In genomic region chr2:205850172-205850571, GRCh38 we compare ENCODE assay signal across 22 cellular contexts.
A peak's percentile ranks its signal among the peaks of the same experiment; 100 is the strongest.
DNase-seq lines count a peak whose midpoint lies in the region; ATAC-seq and TF ChIP-seq lines count a peak whose summit lies in the region.
"Had no signal": no experiment of that assay in that cellular context is flagged by ENCODE, and none has a peak within 500 bp of the region (broad histone marks: within the 10 kb centered on the region; RNA-seq: fewer than 3 reads in every experiment).

No MANE protein-coding gene starts in this region.

- H3K14ac ChIP-seq in trophoblast cell (ENCODE audit: low read length), result no peak overlapping the region

- no peak overlapping the region for H2AK5ac ChIP-seq in trophoblast cell (ENCODE audit: low read length)

- H3K18ac ChIP-seq in trophoblast cell (ENCODE audit: low read length), result no peak overlapping the region

- H3K79me1 ChIP-seq in trophoblast cell (ENCODE audit: low read length), result peaks cover 14% of the 10 kb centered on the region

- TF ChIP-seq CTCF in fibroblast of villous mesenchyme (IDR thresholded peaks at IDR 0.05; ENCODE audit: insufficient read depth, low read depth, low read length) (no peak), upper lobe of right lung (IDR thresholded peaks at IDR 0.05) (no peak), right lobe of liver (IDR thresholded peaks at IDR 0.05) (no peak)

- H3K4me3 ChIP-seq in fibroblast of villous mesenchyme (ENCODE audit: low read depth, low read length) (no peak overlapping the region), trophoblast cell (ENCODE audit: low read depth, low read length) (no peak overlapping the region), upper lobe of right lung (no peak overlapping the region), right lobe of liver (no peak overlapping the region)
- H3K4me3 ChIP-seq: A549; BLaER1 treated with 17β-estradiol and CSF1 and Interleukin-3, amounts not matched to agents 10 nM and 100 nM; GM23248 had no signal

- H3K9ac ChIP-seq in trophoblast cell (ENCODE audit: low read length), result no peak overlapping the region
- H3K9ac ChIP-seq: BLaER1 treated with 17β-estradiol and CSF1 and Interleukin-3, amounts not matched to agents 10 nM and 100 nM; GM23248 had no signal

- H3K9me3 ChIP-seq in trophoblast cell (ENCODE audit: insufficient read depth, low read depth, low read length) (no peaks in the 10 kb centered on the region), upper lobe of right lung (no peaks in the 10 kb centered on the region), right lobe of liver (no peaks in the 10 kb centered on the region)
- H3K9me3 ChIP-seq: A549, BE2C had no signal

- no peak overlapping the region for H3K23ac ChIP-seq in trophoblast cell (ENCODE audit: low read length)

- no peak overlapping the region for H2AFZ ChIP-seq in trophoblast cell (ENCODE audit: insufficient read depth, low read length, poor library complexity)
- H2AFZ ChIP-seq: GM23248 had no signal

- ATAC-seq in upper lobe of right lung (peak; percentile 9), HG03095 (IDR thresholded peaks at IDR 0.05; ENCODE audit: unreplicated experiment) (no peak), right lobe of liver (no peak)
- ATAC-seq: A549, HCT116 had no signal

- H3K27ac ChIP-seq in trophoblast cell (ENCODE audit: low read depth, low read length) (peak overlapping the region; percentile 63), upper lobe of right lung (no peak overlapping the region), right lobe of liver (no peak overlapping the region)
- H3K27ac ChIP-seq: 22Rv1; A549; BLaER1 treated with 17β-estradiol and CSF1 and Interleukin-3, amounts not matched to agents 10 nM and 100 nM; GM23248 had no signal

- TF ChIP-seq POLR2A in right lobe of liver (IDR thresholded peaks at IDR 0.05), result no peak

- H3K36me3 ChIP-seq in trophoblast cell (ENCODE audit: control insufficient read depth in 1 of 2, insufficient read depth in 2 of 2, low read length in 2 of 2) (no peaks in the 10 kb centered on the region), upper lobe of right lung (no peaks in the 10 kb centered on the region), right lobe of liver (no peaks in the 10 kb centered on the region)
- H3K36me3 ChIP-seq: BE2C; BLaER1 treated with 17β-estradiol and CSF1 and Interleukin-3, amounts not matched to agents 10 nM and 100 nM had no signal

- H3K4me2 ChIP-seq in trophoblast cell (ENCODE audit: low read length), result peak overlapping the region; percentile 38
- H3K4me2 ChIP-seq: A549; BLaER1 treated with 17β-estradiol and CSF1 and Interleukin-3, amounts not matched to agents 10 nM and 100 nM had no signal

- H3K4me1 ChIP-seq in trophoblast cell (ENCODE audit: control insufficient read depth in 1 of 2, insufficient read depth in 2 of 2, low read length in 2 of 2), result peaks cover 18 to 25% of the 10 kb centered on the region in 2 experiments
- no peaks in the 10 kb centered on the region for H3K4me1 ChIP-seq in upper lobe of right lung
- peaks cover 0 to 4% (median 0%) of the 10 kb centered on the region in 4 donors for H3K4me1 ChIP-seq in right lobe of liver
- H3K4me1 ChIP-seq: A549; BE2C; BLaER1 treated with 17β-estradiol and CSF1 and Interleukin-3, amounts not matched to agents 10 nM and 100 nM had no signal

- no peak overlapping the region for H3K4ac ChIP-seq in trophoblast cell (ENCODE audit: low read depth, low read length)

- H3K27me3 ChIP-seq in trophoblast cell (ENCODE audit: insufficient read depth, low read length) (no peaks in the 10 kb centered on the region), upper lobe of right lung (no peaks in the 10 kb centered on the region), right lobe of liver (no peaks in the 10 kb centered on the region)
- H3K27me3 ChIP-seq: BE2C; BLaER1 treated with 17β-estradiol and CSF1 and Interleukin-3, amounts not matched to agents 10 nM and 100 nM had no signal

- no CpG with 5 or more reads among the region's 6 CpGs for WGBS in trophoblast cell (ENCODE audit: extremely low coverage, insufficient coverage, insufficient read length)
- WGBS in right lobe of liver (ENCODE audit: insufficient coverage, low coverage, low lambda C conversion rate, missing lambda C conversion rate), result 67% methylated on average over 2 of the region's 6 CpGs

- peak overlapping the region; percentile 5 for H4K8ac ChIP-seq in trophoblast cell (ENCODE audit: low read depth, low read length)

- no peak overlapping the region for H4K12ac ChIP-seq in trophoblast cell (ENCODE audit: low read depth, low read length)

- peak overlapping the region; percentile 18 for H2BK5ac ChIP-seq in trophoblast cell (ENCODE audit: low read depth, low read length, poor library complexity)

- H3K79me2 ChIP-seq in trophoblast cell (ENCODE audit: control insufficient read depth, insufficient read depth, low read length, poor library complexity), result peaks cover 3% of the 10 kb centered on the region

- peak overlapping the region; percentile 68 for H2BK120ac ChIP-seq in trophoblast cell (ENCODE audit: insufficient read depth, low read length, poor library complexity)

- peak overlapping the region; percentile 39 for H2BK12ac ChIP-seq in trophoblast cell (ENCODE audit: low read length)

- intact Hi-C loops in upper lobe of right lung (cut with DNase I) (no loop called here), right lobe of liver (cut with DNase I) (no loop called here)

- H4K91ac ChIP-seq in trophoblast cell (ENCODE audit: low read depth, low read length), result no peak overlapping the region

- DNase-seq in ELF-1 (ENCODE audit: low read depth, low spot score), result peak; percentile 30
- peak; percentile 18 for DNase-seq in fibroblast of villous mesenchyme (ENCODE audit: low read depth)
- DNase-seq in trophoblast cell, result peak; percentile 72 to 78
- DNase-seq in upper lobe of right lung, result no peak
- DNase-seq in right lobe of liver, result no peak
- DNase-seq in KG1 (lab: John Stamatoyannopoulos, UW), result no peak
- DNase-seq: ACHN; AML-193; BE2C; Calu3; CD4-positive, alpha-beta T cell; CD8-positive, alpha-beta memory T cell; COR-L47; DMS53; DMS79 treated with DMSO at 0.1 percent for 48 hours; GM23248; H9 had no signal

Comparison
In these comparisons a context has a peak if more than half of its experiments do, and no peak if none do; other contexts are left out.
1. DNase-seq: peak in ELF-1 (single experiment), fibroblast of villous mesenchyme (single experiment) and trophoblast cell (2 of 2); none in upper lobe of right lung (single experiment), right lobe of liver (0 of 3) and KG1 (single experiment).